In genomic region chr2:174595415-174595814, GRCh38 we compare ENCODE assay signal across 9 cellular contexts. TPM values are rescaled to one million over a fixed set of nuclear protein-coding genes. Genes with fewer than 3 reads are reported as not detected.
A peak's percentile ranks its signal among the peaks of the same experiment; 100 is the strongest.
DNase-seq lines count a peak whose midpoint lies in the region; ATAC-seq and TF ChIP-seq lines count a peak whose summit lies in the region.
"Had no signal": no experiment of that assay in that cellular context is flagged by ENCODE, and none has a peak within 500 bp of the region (broad histone marks: within the 10 kb centered on the region; RNA-seq: fewer than 3 reads in every experiment).

No MANE protein-coding gene starts in this region.

- H3K4me3 ChIP-seq in left lung: peak overlapping the region in 1 of 2 donors; percentile 40
- peak overlapping the region in 2 of 4 donors; percentile 9 to 36 for H3K4me3 ChIP-seq in upper lobe of left lung

- H3K4me1 ChIP-seq in left lung (peaks cover 0 to 67% of the 10 kb centered on the region in 2 donors), upper lobe of left lung (peaks cover 8 to 33% (median 24%) of the 10 kb centered on the region in 4 donors)

- peak overlapping the region; percentile 96 for H3K27ac Mint-ChIP-seq in activated naive CD4-positive, alpha-beta T cell treated with anti-CD3 and anti-CD28 coated beads, Interleukin-2, amount 50 U/mL, for 24 hours
- H3K27ac Mint-ChIP-seq in T-cell: peak overlapping the region; percentile 98 to 99

- no peaks in the 10 kb centered on the region for H3K27me3 Mint-ChIP-seq in activated naive CD4-positive, alpha-beta T cell treated with anti-CD3 and anti-CD28 coated beads, Interleukin-2, amount 50 U/mL, for 24 hours
- H3K27me3 Mint-ChIP-seq in T-cell: no peaks in the 10 kb centered on the region

- peaks cover 9% of the 10 kb centered on the region for H3K36me3 Mint-ChIP-seq in activated naive CD4-positive, alpha-beta T cell treated with anti-CD3 and anti-CD28 coated beads, Interleukin-2, amount 50 U/mL, for 24 hours
- H3K36me3 Mint-ChIP-seq in T-cell: peaks cover 49% of the 10 kb centered on the region

- H3K36me3 ChIP-seq in left lung (no peaks in the 10 kb centered on the region), upper lobe of left lung (no peaks in the 10 kb centered on the region)

- H3K27ac ChIP-seq in left lung (peak overlapping the region; percentile 86 to 88), upper lobe of left lung (peak overlapping the region; percentile 76 to 89 (median 86))

- no peak for TF ChIP-seq POLR2A in upper lobe of left lung (IDR thresholded peaks at IDR 0.05)

- intact Hi-C loops in left lung (cut with DNase I): no loop called here

- 47 to 61% methylated on average over 3 of the region's 3 CpGs for WGBS in upper lobe of left lung, 2 donors

- ATAC-seq in T-cell (replicated peaks in 1 of 4) (no peak), left lung (no peak), upper lobe of left lung (ENCODE audit: low FRiP score in 2 of 2) (no peak), GM19452 (IDR thresholded peaks at IDR 0.05; ENCODE audit: unreplicated experiment) (no peak), GM21717 (IDR thresholded peaks at IDR 0.05; ENCODE audit: unreplicated experiment) (no peak)

- peaks cover 71% of the 10 kb centered on the region for H3K4me1 Mint-ChIP-seq in activated naive CD4-positive, alpha-beta T cell treated with anti-CD3 and anti-CD28 coated beads, Interleukin-2, amount 50 U/mL, for 24 hours
- peaks cover 54 to 83% (median 64%) of the 10 kb centered on the region in 3 donors for H3K4me1 Mint-ChIP-seq in T-cell

- TF ChIP-seq CTCF in left lung (IDR thresholded peaks at IDR 0.05) (no peak), upper lobe of left lung (IDR thresholded peaks at IDR 0.05) (no peak)

- peak overlapping the region; percentile 92 for H3K4me3 Mint-ChIP-seq in activated naive CD4-positive, alpha-beta T cell treated with anti-CD3 and anti-CD28 coated beads, Interleukin-2, amount 50 U/mL, for 24 hours
- peak overlapping the region; percentile 88 to 99 (median 95) for H3K4me3 Mint-ChIP-seq in T-cell

- no peak for DNase-seq in activated naive CD4-positive, alpha-beta T cell treated with Interleukin-2 at 50 U/mL for 16 hours
- DNase-seq in T-cell: no peak
- DNase-seq in left lung: no peak
- DNase-seq in upper lobe of left lung: no peak
- DNase-seq in central memory CD4-positive, alpha-beta T cell: no peak
- DNase-seq: activated effector memory CD4-positive, alpha-beta T cell treated with anti-CD3 and anti-CD28 coated beads, Interleukin-2, amount 50 U/mL, for 16 hours had no signal

- H3K27me3 ChIP-seq in left lung (no peaks in the 10 kb centered on the region), upper lobe of left lung (no peaks in the 10 kb centered on the region)

- no peaks in the 10 kb centered on the region for H3K9me3 ChIP-seq in left lung
- H3K9me3 ChIP-seq in upper lobe of left lung: no peaks in the 10 kb centered on the region

- CTCF ChIA-PET in T-cell (lab: Charles Lee): interaction anchor here (0.6 to 14.5 kb wide), 13 partner anchors 8 to 409 kb away, joined by 3 to 298 read pairs (median 6); no protein-coding TSS in a partner anchor

- POLR2A ChIA-PET in T-cell (lab: Charles Lee): interaction anchor here (0.6 to 1.8 kb wide), 15 partner anchors 8 to 80 kb away, joined by 3 to 13 read pairs (median 5); no protein-coding TSS in a partner anchor

- H3K9me3 Mint-ChIP-seq in activated naive CD4-positive, alpha-beta T cell treated with anti-CD3 and anti-CD28 coated beads, Interleukin-2, amount 50 U/mL, for 24 hours: no peaks in the 10 kb centered on the region
- no peaks in the 10 kb centered on the region for H3K9me3 Mint-ChIP-seq in T-cell

- TF ChIP-seq EP300 in upper lobe of left lung (IDR thresholded peaks at IDR 0.05): no peak

RNA-seq across cellular contexts. Expression of gene WIPF1, which starts 2.2 kb away (rescaled TPM):
- 100 to 1,000 TPM; 349 to 412 (median 372) TPM for total RNA-seq in T-cell
- 100 to 1,000 TPM in 1 of 2 donors, 10 to 100 TPM in 1; 47.5 to 117 TPM for total RNA-seq in left lung
- total RNA-seq in upper lobe of left lung: 10 to 100 TPM; 25.1 to 79.0 (median 48.9) TPM
